8 cellular contexts compared by ENCODE assay signal in the genomic region with DNA sequence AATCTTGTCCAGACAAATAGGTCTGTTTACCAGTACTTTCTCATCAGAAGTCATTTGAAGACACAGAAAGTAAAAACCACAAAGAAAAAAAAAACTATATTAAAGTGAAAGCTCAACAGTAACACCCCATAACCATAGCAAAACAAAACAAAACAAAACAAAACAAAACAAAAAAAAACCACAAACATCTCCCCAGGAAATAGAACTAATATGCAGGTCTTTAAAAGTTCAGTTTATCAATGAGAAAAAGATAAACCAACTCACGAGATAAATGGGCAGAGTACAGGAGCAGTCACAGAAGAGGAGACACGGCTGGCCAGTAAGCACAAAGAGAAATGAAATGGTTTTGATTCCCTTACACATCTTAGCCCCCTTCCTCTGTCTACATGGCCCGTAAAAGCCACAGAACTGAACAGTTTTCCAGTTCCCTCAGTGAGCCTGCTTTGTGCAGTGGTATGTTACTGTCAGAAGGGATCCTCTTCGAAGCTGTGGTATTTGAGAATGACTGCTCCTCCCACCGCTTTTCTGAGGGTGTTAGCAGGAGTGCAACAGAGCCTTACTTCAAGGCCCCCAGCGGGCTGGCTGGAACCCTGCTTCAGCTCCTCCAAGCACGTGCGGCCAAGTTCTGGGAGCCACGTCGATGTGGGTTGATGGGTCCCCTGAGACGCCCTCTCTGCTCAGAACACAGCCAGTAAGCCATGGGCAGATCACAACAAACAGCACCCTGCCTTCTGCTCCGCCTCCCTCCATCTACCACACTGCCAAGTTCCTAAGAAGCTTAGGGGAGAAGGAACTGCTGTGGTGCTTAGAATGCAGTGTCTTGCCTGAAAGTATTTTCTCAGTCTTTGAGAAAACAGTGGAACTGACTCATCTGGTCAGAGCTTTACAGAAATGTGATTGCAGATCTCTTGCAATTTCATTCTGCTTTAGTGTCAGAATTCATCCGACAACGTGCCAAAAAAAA. TPM values are rescaled to one million over a fixed set of nuclear protein-coding genes. Genes with fewer than 3 reads are reported as not detected.
DNase-seq lines count a peak whose midpoint lies in the region; ATAC-seq, FAIRE-seq and TF ChIP-seq lines count a peak whose summit lies in the region.

No MANE protein-coding gene starts in this region.

- H3K4me3 ChIP-seq in GM08714 (ENCODE audit: low read length) (peak overlapping the region; percentile 89), HFF-Myc (replicated peaks; ENCODE audit: low read depth, low read length) (peak overlapping the region; percentile 27), fibroblast of villous mesenchyme (ENCODE audit: low read depth, low read length) (peak overlapping the region; percentile 31), aorta (ENCODE audit: low read length in 2 of 2) (peak overlapping the region; percentile 0 to 60)

- peak overlapping the region; percentile 54 for H3K27ac Mint-ChIP-seq in activated T-helper 1 cell treated with anti-CD3 and anti-CD28 coated beads, Interleukin-12 subunit alpha, Interleukin-12 subunit beta, Interleukin-2, Interleukin-4 antibody, amounts not matched to agents 30 ng/mL and 10 ng/mL and 1 ng/mL, durations not matched to agents 14 hours and 24 hours and 36 hours

- H3K27me3 ChIP-seq in aorta (ENCODE audit: control insufficient read depth in 1 of 2, insufficient read depth in 2 of 2, low read length in 1 of 2): no peaks in the 10 kb centered on the region

- 5 to 6% methylated on average over 14 of the region's 14 CpGs for WGBS in aorta, 2 donors

- H3K36me3 ChIP-seq in aorta (ENCODE audit: control insufficient read depth in 1 of 2, insufficient read depth in 2 of 2, low read length in 1 of 2): no peaks in the 10 kb centered on the region

- peaks cover 5 to 7% of the 10 kb centered on the region in 2 donors for H3K4me1 ChIP-seq in aorta (ENCODE audit: control insufficient read depth in 1 of 2, insufficient read depth in 2 of 2, low read length in 2 of 2)

- H3K27me3 Mint-ChIP-seq in activated T-helper 1 cell treated with anti-CD3 and anti-CD28 coated beads, Interleukin-12 subunit alpha, Interleukin-12 subunit beta, Interleukin-2, Interleukin-4 antibody, amounts not matched to agents 30 ng/mL and 10 ng/mL and 1 ng/mL, durations not matched to agents 14 hours and 24 hours and 36 hours (ENCODE audit: insufficient read depth): peaks cover 57% of the 10 kb centered on the region

- peak overlapping the region; percentile 52 to 98 for H3K27ac ChIP-seq in aorta (ENCODE audit: low read depth in 1 of 2, low read length in 2 of 2)

- peak overlapping the region; percentile 11 for H3K4me3 Mint-ChIP-seq in activated T-helper 1 cell treated with anti-CD3 and anti-CD28 coated beads, Interleukin-12 subunit alpha, Interleukin-12 subunit beta, Interleukin-2, Interleukin-4 antibody, amounts not matched to agents 30 ng/mL and 10 ng/mL and 1 ng/mL, durations not matched to agents 14 hours and 24 hours and 36 hours

- H3K9me3 Mint-ChIP-seq in activated T-helper 1 cell treated with anti-CD3 and anti-CD28 coated beads, Interleukin-12 subunit alpha, Interleukin-12 subunit beta, Interleukin-2, Interleukin-4 antibody, amounts not matched to agents 30 ng/mL and 10 ng/mL and 1 ng/mL, durations not matched to agents 14 hours and 24 hours and 36 hours: no peaks in the 10 kb centered on the region

- intact Hi-C loops in activated T-helper 1 cell treated with anti-CD3 and anti-CD28 coated beads, Interleukin-12 subunit alpha, Interleukin-12 subunit beta, Interleukin-2, Interleukin-4 antibody, amounts not matched to agents 30 ng/mL and 10 ng/mL and 1 ng/mL, durations not matched to agents 14 hours and 24 hours and 36 hours (cut with micrococcal nuclease): loop anchor here (1.0 to 10.0 kb wide), 3 partner anchors 556 to 1909 kb away; no protein-coding TSS in a partner anchor
- intact Hi-C loops in aorta (cut with DNase I): no loop called here

- no peak for TF ChIP-seq CTCF in HFF-Myc (IDR thresholded peaks at IDR 0.05; ENCODE audit: low read depth, low read length, missing control alignments)
- no peak for TF ChIP-seq CTCF in fibroblast of villous mesenchyme (IDR thresholded peaks at IDR 0.05; ENCODE audit: insufficient read depth, low read depth, low read length)
- no peak for TF ChIP-seq CTCF in D721Med (IDR thresholded peaks at IDR 0.05; ENCODE audit: insufficient read depth, missing control alignments)

- H3K4me1 Mint-ChIP-seq in activated T-helper 1 cell treated with anti-CD3 and anti-CD28 coated beads, Interleukin-12 subunit alpha, Interleukin-12 subunit beta, Interleukin-2, Interleukin-4 antibody, amounts not matched to agents 30 ng/mL and 10 ng/mL and 1 ng/mL, durations not matched to agents 14 hours and 24 hours and 36 hours (ENCODE audit: low read depth): peaks cover 30% of the 10 kb centered on the region

- no peaks in the 10 kb centered on the region for H3K36me3 Mint-ChIP-seq in activated T-helper 1 cell treated with anti-CD3 and anti-CD28 coated beads, Interleukin-12 subunit alpha, Interleukin-12 subunit beta, Interleukin-2, Interleukin-4 antibody, amounts not matched to agents 30 ng/mL and 10 ng/mL and 1 ng/mL, durations not matched to agents 14 hours and 24 hours and 36 hours (ENCODE audit: low read depth)

- ATAC-seq in aorta (ENCODE audit: low FRiP score): peak; percentile 92

- H3K9me3 ChIP-seq in aorta (ENCODE audit: control insufficient read depth, low read length): no peaks in the 10 kb centered on the region

- DNase-seq in HFF-Myc (ENCODE audit: extremely low read depth, low read depth): no peak
- DNase-seq in NCI-H226: peak; percentile 75
- no peak for DNase-seq in activated T-helper 1 cell treated with anti-CD3 and anti-CD28 coated beads, Interleukin-12 subunit alpha, Interleukin-12 subunit beta, Interleukin-2, Interleukin-4 antibody, amounts not matched to agents 30 ng/mL and 10 ng/mL and 1 ng/mL, durations not matched to agents 14 hours and 24 hours and 36 hours (ENCODE audit: low spot score)
- DNase-seq in fibroblast of villous mesenchyme (ENCODE audit: low read depth): peak; percentile 90
- peak; percentile 52 for DNase-seq in occipital lobe (lab: John Stamatoyannopoulos, UW)
- DNase-seq in aorta: peak; percentile 79 to 87
- no peak for DNase-seq in D721Med (ENCODE audit: insufficient read length, low spot score)

- FAIRE-seq in D721Med (lab: Jason Lieb, UNC): no peak

RNA-seq across cellular contexts. Expression of a gene that starts 14.0 kb away (rescaled TPM):
- total RNA-seq in activated T-helper 1 cell treated with anti-CD3 and anti-CD28 coated beads, Interleukin-12 subunit alpha, Interleukin-12 subunit beta, Interleukin-2, Interleukin-4 antibody, amounts not matched to agents 30 ng/mL and 10 ng/mL and 1 ng/mL, durations not matched to agents 14 hours and 24 hours and 36 hours: 0.29 and 0.49 TPM in 2 replicates
- total RNA-seq in fibroblast of villous mesenchyme: 9.0 and 13.0 TPM in 2 replicates
- total RNA-seq in occipital lobe: 48.5 TPM
- 10 to 100 TPM; 15.6 to 21.5 TPM for total RNA-seq in aorta
- 10 to 100 TPM in 1 of 2 donors, 1 to 10 TPM in 1; 8.4 to 12.7 TPM for polyA plus RNA-seq in aorta

Comparison
In these comparisons a context has a peak if more than half of its experiments do, and no peak if none do; other contexts are left out.
1. H3K4me3 ChIP-seq: peak in every context shown above with its lines; median percentile 89 in GM08714; 31 in fibroblast of villous mesenchyme; 30 in aorta; 27 in HFF-Myc.
2. DNase-seq: peak in NCI-H226 (single experiment), fibroblast of villous mesenchyme (single experiment), occipital lobe (single experiment) and aorta (2 of 2); none in HFF-Myc (single experiment), activated T-helper 1 cell treated with anti-CD3 and anti-CD28 coated beads, Interleukin-12 subunit alpha, Interleukin-12 subunit beta, Interleukin-2, Interleukin-4 antibody, amounts not matched to agents 30 ng/mL and 10 ng/mL and 1 ng/mL, durations not matched to agents 14 hours and 24 hours and 36 hours (single experiment) and D721Med (single experiment).